18 cellular contexts compared by ENCODE assay signal in the genomic region with DNA sequence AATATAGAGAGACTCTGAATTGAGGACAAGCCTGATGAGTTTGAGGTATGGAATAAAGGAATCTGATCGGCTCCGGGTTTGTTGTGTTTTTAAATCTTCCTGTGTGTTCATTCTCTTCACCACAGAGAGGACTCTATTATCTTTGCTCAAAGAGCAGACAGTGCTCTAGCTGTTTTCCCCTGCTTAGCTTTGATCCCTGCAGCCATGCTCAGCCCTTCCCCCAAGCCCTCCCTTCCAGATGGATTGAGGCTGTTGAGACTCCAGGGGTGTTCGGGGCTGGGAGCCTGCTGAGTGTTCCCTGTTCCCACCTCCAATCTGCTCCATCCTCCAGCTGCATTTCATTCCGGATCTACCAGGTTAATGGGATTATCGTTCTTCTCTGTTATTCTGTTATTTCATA.
DNase-seq lines count a peak whose midpoint lies in the region; FAIRE-seq and TF ChIP-seq lines count a peak whose summit lies in the region.
"Had no signal": no experiment of that assay in that cellular context is flagged by ENCODE, and none has a peak within 500 bp of the region (broad histone marks: within the 10 kb centered on the region; RNA-seq: fewer than 3 reads in every experiment).

No MANE protein-coding gene starts in this region.

- DNase-seq in NCI-H524 treated with DMSO at 0.1 percent for 48 hours (lab: John Stamatoyannopoulos, UW) (peak; percentile 55), H1 (ENCODE audit: low read depth in 1 of 2, low spot score in 2 of 2) (peak; percentile 27 to 49), CD14-positive monocyte (ENCODE audit: low spot score) (no peak), kidney glomerular epithelial cell (lab: John Stamatoyannopoulos, UW) (no peak)
- no peak for DNase-seq in stimulated activated CD4-positive, alpha-beta T cell treated with anti-CD3 and anti-CD28 coated beads, Interleukin-1b, Interleukin-23, amount 100 ng/mL, for 48 hours
- no peak for DNase-seq in activated T-cell treated with anti-CD3 and anti-CD28 coated beads, Interleukin-2, amount 50 U/mL, for 24 hours
- DNase-seq: activated CD4-positive, CD25-positive, alpha-beta regulatory T cell treated with anti-CD3 and anti-CD28 coated beads, Interleukin-2, amount 50 U/mL, for 72 hours; activated CD8-positive, alpha-beta memory T cell treated with anti-CD3 and anti-CD28 coated beads, Interleukin-2, amount 50 U/mL, for 48 hours; DND-41; NCI-H226; Peyer's patch; psoas muscle; trophoblast cell had no signal

- POLR2A ChIA-PET in H1 (lab: Charles Lee; ENCODE audit: partially characterized antibody), result interaction anchor here (1.9 kb wide), 1 partner anchor 74 kb away, joined by 6 read pairs; a partner anchor contains a TSS

- no peak overlapping the region for H4K5ac ChIP-seq in H1 (ENCODE audit: insufficient read length, low read depth, low read length)

- no peaks in the 10 kb centered on the region; the same call in 1 of the 2 replicates for H3K23me2 ChIP-seq in H1 (ENCODE audit: low read depth, low read length)

- no peak overlapping the region for H2BK5ac ChIP-seq in H1 (ENCODE audit: low read depth, low read length)

- no peaks in the 10 kb centered on the region for H3K79me2 ChIP-seq in H1 (ENCODE audit: control insufficient read depth in 1 of 2, insufficient read depth in 2 of 2, low read length in 2 of 2)

- no peak overlapping the region for H2BK15ac ChIP-seq in H1 (ENCODE audit: low read length)

- H4K8ac ChIP-seq in H1 (ENCODE audit: extremely low read depth, insufficient read depth, low read length), result no peak overlapping the region

- H3K56ac ChIP-seq in H1 (replicated peaks; ENCODE audit: insufficient read length, low read depth, low read length), result no peak overlapping the region

- H3K27me3 ChIP-seq in HUES6 (ENCODE audit: control insufficient read depth, insufficient read depth, low read length) (no peaks in the 10 kb centered on the region), H1 (replicated peaks in 1 of 4; ENCODE audit: control insufficient read depth in 3 of 4, extremely low read depth in 1 of 4, insufficient read depth in 3 of 4, low read length in 3 of 4) (no peaks in the 10 kb centered on the region), neuron (ENCODE audit: insufficient read depth, low read length) (no peaks in the 10 kb centered on the region)
- H3K27me3 ChIP-seq: BLaER1, Peyer's patch had no signal

- TF ChIP-seq EP300 in H1 (IDR thresholded peaks at IDR 0.05; ENCODE audit: borderline replicate concordance in 1 of 2, low read depth in 2 of 2, low read length in 2 of 2), result peak in 1 of 2 experiments; percentile 37; a peak in 1 of 3 replicates

- H3K4me3 ChIP-seq in HUES6 (ENCODE audit: low read depth, low read length), result peak overlapping the region; percentile 34
- peak overlapping the region in 1 of 4 experiments; percentile 35; a peak in 3 of 8 replicates for H3K4me3 ChIP-seq in H1 (ENCODE audit: extremely low read depth in 1 of 4, insufficient read depth in 2 of 4, low read depth in 3 of 4, low read length in 4 of 4)
- H3K4me3 ChIP-seq in neuron (ENCODE audit: low read length), result peak overlapping the region; percentile 19
- H3K4me3 ChIP-seq: BLaER1, Peyer's patch, psoas muscle had no signal

- peak overlapping the region; percentile 44 to 54; a peak in 3 of 4 replicates for H3K4me2 ChIP-seq in H1 (ENCODE audit: insufficient read depth in 1 of 2, low read depth in 2 of 2, low read length in 2 of 2)

- H4K91ac ChIP-seq in H1 (replicated peaks; ENCODE audit: insufficient read length, low read length), result no peak overlapping the region

- H3K4me1 Mint-ChIP-seq in CD14-positive monocyte, result peaks cover 2% of the 10 kb centered on the region
- H3K4me1 Mint-ChIP-seq in activated T-cell treated with anti-CD3 and anti-CD28 coated beads, Interleukin-2, amount 50 U/mL, for 24 hours (ENCODE audit: low read depth), result no peaks in the 10 kb centered on the region

- H2BK12ac ChIP-seq in H1 (ENCODE audit: low read depth, low read length), result no peak overlapping the region

- H3K36me3 ChIP-seq in HUES6 (ENCODE audit: control insufficient read depth, insufficient read depth, low read length), result no peaks in the 10 kb centered on the region
- H3K36me3 ChIP-seq in H1 (ENCODE audit: control insufficient read depth in 2 of 4, insufficient read depth in 4 of 4, low read length in 3 of 4), result no peaks in the 10 kb centered on the region
- H3K36me3 ChIP-seq in neuron (ENCODE audit: insufficient read depth, low read length), result no peaks in the 10 kb centered on the region
- H3K36me3 ChIP-seq: BLaER1, Peyer's patch had no signal

- H3K27ac ChIP-seq in HUES6 (ENCODE audit: low read depth, low read length) (no peak overlapping the region), H1 (ENCODE audit: low read depth, low read length) (no peak overlapping the region)
- H3K27ac ChIP-seq: BLaER1, epithelial cell of prostate, Peyer's patch, psoas muscle had no signal

- H2AFZ ChIP-seq in H1 (ENCODE audit: low read length) (no peak overlapping the region), neuron (ENCODE audit: low read depth, low read length) (peak overlapping the region; percentile 28)

- no peak overlapping the region for H3K23ac ChIP-seq in H1 (ENCODE audit: insufficient read length)

- H3K4me3 Mint-ChIP-seq in CD14-positive monocyte, result no peak overlapping the region
- no peak overlapping the region for H3K4me3 Mint-ChIP-seq in activated T-cell treated with anti-CD3 and anti-CD28 coated beads, Interleukin-2, amount 50 U/mL, for 24 hours
- H3K4me3 Mint-ChIP-seq: activated naive CD8-positive, alpha-beta T cell had no signal

- no peaks in the 10 kb centered on the region for H4K20me1 ChIP-seq in H1 (replicated peaks in 1 of 2; ENCODE audit: control insufficient read depth in 1 of 2, insufficient read depth in 2 of 2, low read length in 2 of 2)
- H4K20me1 ChIP-seq: BLaER1 had no signal

- H3K9ac ChIP-seq in HUES6 (ENCODE audit: low read length), result no peak overlapping the region
- H3K9ac ChIP-seq in H1 (replicated peaks in 1 of 4; ENCODE audit: extremely low read depth in 1 of 4, low read depth in 3 of 4, low read length in 3 of 4), result no peak overlapping the region
- H3K9ac ChIP-seq: BLaER1 had no signal

- H3K14ac ChIP-seq in H1 (ENCODE audit: insufficient read length), result no peak overlapping the region

- no peaks in the 10 kb centered on the region for H3K79me1 ChIP-seq in H1 (ENCODE audit: low read depth, low read length)

- peak; percentile 50 for FAIRE-seq in H1 (lab: Jason Lieb, UNC)

- no peak overlapping the region for H3K4ac ChIP-seq in H1 (replicated peaks; ENCODE audit: insufficient read length, low read depth, low read length)

- WGBS in H1 (ENCODE audit: extremely low coverage in 1 of 2, insufficient coverage in 1 of 2, insufficient read length in 1 of 2, insufficient replicate concordance in 2 of 2, low coverage in 1 of 2, low lambda C conversion rate in 2 of 2, missing lambda C conversion rate in 1 of 2), 2 experiments, result 31% methylated on average over 5 of the region's 5 CpGs; no CpG with 5 or more reads in 1 of the 2 experiments

- TF ChIP-seq POLR2A in H1 (IDR thresholded peaks at IDR 0.05; ENCODE audit: control extremely low read depth in 1 of 2, low read depth in 2 of 2, low read length in 2 of 2), result no peak

- H2BK20ac ChIP-seq in H1 (ENCODE audit: low read length), result no peak overlapping the region

- H2AK5ac ChIP-seq in H1 (ENCODE audit: low read depth, low read length), result no peak overlapping the region

- no peak overlapping the region for H2BK120ac ChIP-seq in H1 (replicated peaks; ENCODE audit: low read depth, low read length)

- peaks cover 29% of the 10 kb centered on the region for H3K4me1 ChIP-seq in HUES6 (ENCODE audit: control insufficient read depth, insufficient read depth, low read length)
- H3K4me1 ChIP-seq in H1 (replicated peaks in 1 of 4; ENCODE audit: control insufficient read depth in 3 of 4, insufficient read depth in 4 of 4, low read length in 3 of 4), result peaks cover 0 to 13% (median 4%) of the 10 kb centered on the region in 4 experiments; a peak in 3 of 7 replicates
- H3K4me1 ChIP-seq in neuron (ENCODE audit: insufficient read depth, low read length), result peaks cover 28% of the 10 kb centered on the region
- H3K4me1 ChIP-seq: Peyer's patch, psoas muscle had no signal

- TF ChIP-seq CTCF in H1 (IDR thresholded peaks at IDR 0.05; ENCODE audit: control extremely low read depth in 1 of 3, insufficient read depth in 1 of 3, low read depth in 1 of 3, low read length in 3 of 3) (no peak), CD14-positive monocyte (IDR thresholded peaks at IDR 0.05) (no peak)

- peaks cover 0 to 3% (median 1%) of the 10 kb centered on the region in 3 donors for H3K27me3 Mint-ChIP-seq in CD14-positive monocyte (ENCODE audit: low read depth in 3 of 3)
- H3K27me3 Mint-ChIP-seq in activated T-cell treated with anti-CD3 and anti-CD28 coated beads, Interleukin-2, amount 50 U/mL, for 24 hours, result peaks cover 25% of the 10 kb centered on the region

- intact Hi-C loops in CD14-positive monocyte (cut with micrococcal nuclease), result no loop called here

- peaks cover 0 to 4% (median 0%) of the 10 kb centered on the region in 7 donors for H3K9me3 Mint-ChIP-seq in CD14-positive monocyte
- H3K9me3 Mint-ChIP-seq in activated T-cell treated with anti-CD3 and anti-CD28 coated beads, Interleukin-2, amount 50 U/mL, for 24 hours, result no peaks in the 10 kb centered on the region

- TF ChIP-seq RAD21 in H1 (IDR thresholded peaks at IDR 0.05 in 1 of 2, conservative IDR thresholded peaks at IDR 0.05 in 1 of 2; ENCODE audit: low read depth in 2 of 2, low read length in 2 of 2), result 0 out of 4 replicates have a peak, but pooled peaks of 1 of the 2 experiments have one; percentile 9

- CTCF ChIA-PET in H1 (lab: Charles Lee; ENCODE audit: partially characterized antibody), result interaction anchor here (0.8 to 1.3 kb wide), 3 partner anchors 50 to 73 kb away, joined by 3 read pairs; no protein-coding TSS in a partner anchor

- H3K27ac Mint-ChIP-seq in CD14-positive monocyte, result no peak overlapping the region
- no peak overlapping the region for H3K27ac Mint-ChIP-seq in activated T-cell treated with anti-CD3 and anti-CD28 coated beads, Interleukin-2, amount 50 U/mL, for 24 hours
- H3K27ac Mint-ChIP-seq: activated naive CD8-positive, alpha-beta T cell had no signal

- no peak overlapping the region for H3K18ac ChIP-seq in H1 (ENCODE audit: extremely low read depth, low read length)

- H3K9me3 ChIP-seq in HUES6 (ENCODE audit: control insufficient read depth, insufficient read depth, low read depth, low read length) (no peaks in the 10 kb centered on the region), H1 (ENCODE audit: insufficient read depth in 2 of 2, low read depth in 1 of 2, low read length in 1 of 2) (no peaks in the 10 kb centered on the region), neuron (ENCODE audit: low read length) (no peaks in the 10 kb centered on the region)
- H3K9me3 ChIP-seq: BLaER1, Peyer's patch, psoas muscle had no signal

- H3K36me3 Mint-ChIP-seq in CD14-positive monocyte, result no peaks in the 10 kb centered on the region
- no peaks in the 10 kb centered on the region for H3K36me3 Mint-ChIP-seq in activated T-cell treated with anti-CD3 and anti-CD28 coated beads, Interleukin-2, amount 50 U/mL, for 24 hours (ENCODE audit: low read depth)
- H3K36me3 Mint-ChIP-seq: activated naive CD8-positive, alpha-beta T cell had no signal

TF ChIP-seq in H1, 55 proteins besides CTCF, POLR2A, EP300 and RAD21 (continues in another document):
- TF ChIP-seq EGR1 (IDR thresholded peaks at IDR 0.05; ENCODE audit: borderline replicate concordance, low read depth, low read length) (no peak), POLR2AphosphoS5 (IDR thresholded peaks at IDR 0.05; ENCODE audit: low read depth, low read length) (peak; percentile 48)

Comparison
In these comparisons a context has a peak if more than half of its experiments do, and no peak if none do; other contexts are left out.
1. DNase-seq: peak in NCI-H524 treated with DMSO at 0.1 percent for 48 hours (single experiment) and H1 (2 of 2); none in CD14-positive monocyte (single experiment), kidney glomerular epithelial cell (single experiment), stimulated activated CD4-positive, alpha-beta T cell treated with anti-CD3 and anti-CD28 coated beads, Interleukin-1b, Interleukin-23, amount 100 ng/mL, for 48 hours (single experiment) and activated T-cell treated with anti-CD3 and anti-CD28 coated beads, Interleukin-2, amount 50 U/mL, for 24 hours (single experiment).